Comparison of ENCODE assay signal across 8 cellular contexts in the genomic region with DNA sequence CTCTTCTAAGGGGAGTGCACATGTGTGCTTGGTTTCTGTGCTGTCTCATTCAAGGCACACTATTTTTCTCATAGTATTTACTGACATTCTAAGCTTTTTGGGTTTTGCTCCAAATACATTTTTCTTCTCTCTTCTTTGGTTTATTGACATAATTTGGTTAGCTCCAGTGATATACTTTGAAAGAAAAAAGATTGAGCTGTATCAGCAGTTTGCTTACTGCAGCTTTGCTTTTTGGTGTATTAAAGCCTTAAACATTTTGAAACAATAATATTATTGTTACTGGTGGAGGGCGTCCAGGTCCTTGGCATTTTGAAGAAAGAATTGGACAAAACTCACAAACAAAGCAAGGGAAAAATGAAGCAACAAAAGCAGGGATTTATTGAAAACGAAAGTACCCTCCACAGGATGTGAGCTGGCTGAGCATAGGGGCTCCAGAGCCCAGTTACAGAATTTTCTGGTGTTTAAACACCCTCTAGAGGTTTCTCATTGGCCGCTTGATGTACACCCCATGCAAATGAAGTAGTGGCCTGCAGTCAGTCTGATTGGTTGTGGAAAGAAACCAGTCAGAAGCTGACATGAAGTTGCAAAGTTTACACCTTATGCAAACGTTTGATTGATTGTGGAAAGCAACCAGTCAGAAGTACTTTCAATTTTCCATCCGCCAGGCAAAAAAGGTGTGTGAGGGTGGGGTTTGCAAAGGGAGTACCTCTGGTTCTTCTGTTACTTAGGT.
DNase-seq lines count a peak whose midpoint lies in the region; ATAC-seq and TF ChIP-seq lines count a peak whose summit lies in the region.

No MANE protein-coding gene starts in this region.

- H3K4me1 Mint-ChIP-seq in activated CD4-positive, alpha-beta T cell treated with anti-CD3 and anti-CD28 coated beads, Interleukin-2, amount 10 ng/mL, durations not matched to agents 7 days and 5 days, result peaks cover 9% of the 10 kb centered on the region
- H3K4me1 Mint-ChIP-seq in WTC11 (no peaks in the 10 kb centered on the region), nephron progenitor cell (no peaks in the 10 kb centered on the region)

- H3K9me3 Mint-ChIP-seq in activated CD4-positive, alpha-beta T cell treated with anti-CD3 and anti-CD28 coated beads, Interleukin-2, amount 10 ng/mL, durations not matched to agents 7 days and 5 days, result no peaks in the 10 kb centered on the region
- H3K9me3 Mint-ChIP-seq in WTC11, result peaks cover 14% of the 10 kb centered on the region
- peaks cover 19% of the 10 kb centered on the region for H3K9me3 Mint-ChIP-seq in nephron progenitor cell

- H3K4me3 Mint-ChIP-seq in activated CD4-positive, alpha-beta T cell treated with anti-CD3 and anti-CD28 coated beads, Interleukin-2, amount 10 ng/mL, durations not matched to agents 7 days and 5 days, result no peak overlapping the region
- H3K4me3 Mint-ChIP-seq in WTC11 (no peak overlapping the region), nephron progenitor cell (no peak overlapping the region)

- intact Hi-C loops in Right ventricle myocardium superior (cut with DNase I), result no loop called here

- peak; percentile 23 for DNase-seq in activated CD4-positive, alpha-beta T cell treated with anti-CD3 and anti-CD28 coated beads, Interleukin-2, amount 10 ng/mL, durations not matched to agents 7 days and 5 days
- no peak for DNase-seq in activated CD4-positive, alpha-beta T cell treated with anti-CD3 and anti-CD28 coated beads for 1 hour
- DNase-seq in WTC11 (ENCODE audit: low spot score), result no peak
- DNase-seq in Right ventricle myocardium superior, result no peak
- DNase-seq in smooth muscle cell of the brain vasculature (ENCODE audit: low read depth, low spot score), result peak; percentile 58
- DNase-seq in nephron progenitor cell, result no peak
- no peak for DNase-seq in stimulated activated CD4-positive, alpha-beta T cell treated with anti-CD3 and anti-CD28 coated beads, Interleukin-12 subunit alpha, Interleukin-12 subunit beta, amount 100 ng/mL, for 4 hours

- TF ChIP-seq CTCF in WTC11 (IDR thresholded peaks at IDR 0.05) (no peak), nephron progenitor cell (IDR thresholded peaks at IDR 0.05) (no peak)

- no peak overlapping the region for H3K27ac Mint-ChIP-seq in activated CD4-positive, alpha-beta T cell treated with anti-CD3 and anti-CD28 coated beads, Interleukin-2, amount 10 ng/mL, durations not matched to agents 7 days and 5 days
- H3K27ac Mint-ChIP-seq in WTC11 (no peak overlapping the region), nephron progenitor cell (no peak overlapping the region)

- CTCF ChIA-PET in activated CD4-positive, alpha-beta T cell treated with anti-CD3 and anti-CD28 coated beads, Interleukin-2, amount 10 ng/mL, durations not matched to agents 7 days and 5 days (lab: Charles Lee), result no interaction called here
- CTCF ChIA-PET in WTC11 (lab: Charles Lee), result interaction anchor here (0.6 kb wide), 1 partner anchor 507 kb away, joined by 3 read pairs; no protein-coding TSS in a partner anchor

- H3K27me3 Mint-ChIP-seq in activated CD4-positive, alpha-beta T cell treated with anti-CD3 and anti-CD28 coated beads, Interleukin-2, amount 10 ng/mL, durations not matched to agents 7 days and 5 days, result peaks cover 4% of the 10 kb centered on the region
- H3K27me3 Mint-ChIP-seq in WTC11 (ENCODE audit: low read depth) (no peaks in the 10 kb centered on the region), nephron progenitor cell (ENCODE audit: low read depth, poor library complexity) (no peaks in the 10 kb centered on the region)

- POLR2A ChIA-PET in activated CD4-positive, alpha-beta T cell treated with anti-CD3 and anti-CD28 coated beads, Interleukin-2, amount 10 ng/mL, durations not matched to agents 7 days and 5 days (lab: Charles Lee), result no interaction called here
- POLR2A ChIA-PET in WTC11 (lab: Charles Lee), result no interaction called here

- peak; percentile 84 for ATAC-seq in WTC11
- peak; percentile 34 for ATAC-seq in Right ventricle myocardium superior (ENCODE audit: poor library complexity)
- no peak for ATAC-seq in GM18498 (IDR thresholded peaks at IDR 0.05; ENCODE audit: unreplicated experiment)

- H3K36me3 Mint-ChIP-seq in activated CD4-positive, alpha-beta T cell treated with anti-CD3 and anti-CD28 coated beads, Interleukin-2, amount 10 ng/mL, durations not matched to agents 7 days and 5 days (ENCODE audit: low read depth), result no peaks in the 10 kb centered on the region
- H3K36me3 Mint-ChIP-seq in WTC11, result no peaks in the 10 kb centered on the region
- no peaks in the 10 kb centered on the region for H3K36me3 Mint-ChIP-seq in nephron progenitor cell (ENCODE audit: low read depth)

TF ChIP-seq in WTC11, 78 proteins besides CTCF, POLR2A, EP300 and RAD21 (continues in another document):
- no peak for TF ChIP-seq FOXP1 (CRISPR knock-in tag; IDR thresholded peaks at IDR 0.05; ENCODE audit: borderline replicate concordance)
- no peak for TF ChIP-seq ZBTB21 (CRISPR knock-in tag; IDR thresholded peaks at IDR 0.05; ENCODE audit: borderline replicate concordance)
- no peak for TF ChIP-seq ATF3 (CRISPR knock-in tag; conservative IDR thresholded peaks at IDR 0.05)
- TF ChIP-seq ZMAT4 (CRISPR knock-in tag; IDR thresholded peaks at IDR 0.05), result no peak
- no peak for TF ChIP-seq GTF2I (CRISPR knock-in tag; conservative IDR thresholded peaks at IDR 0.05)
- TF ChIP-seq NFE2L1 (CRISPR knock-in tag; IDR thresholded peaks at IDR 0.05), result no peak
- TF ChIP-seq HMGA2 (CRISPR knock-in tag; IDR thresholded peaks at IDR 0.05), result no peak
- TF ChIP-seq, protein P1, sequence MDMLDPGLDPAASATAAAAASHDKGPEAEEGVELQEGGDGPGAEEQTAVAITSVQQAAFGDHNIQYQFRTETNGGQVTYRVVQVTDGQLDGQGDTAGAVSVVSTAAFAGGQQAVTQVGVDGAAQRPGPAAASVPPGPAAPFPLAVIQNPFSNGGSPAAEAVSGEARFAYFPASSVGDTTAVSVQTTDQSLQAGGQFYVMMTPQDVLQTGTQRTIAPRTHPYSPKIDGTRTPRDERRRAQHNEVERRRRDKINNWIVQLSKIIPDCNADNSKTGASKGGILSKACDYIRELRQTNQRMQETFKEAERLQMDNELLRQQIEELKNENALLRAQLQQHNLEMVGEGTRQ (CRISPR knock-in tag; IDR thresholded peaks at IDR 0.05), result no peak
- no peak for TF ChIP-seq TEAD4 (CRISPR knock-in tag; IDR thresholded peaks at IDR 0.05)
- TF ChIP-seq ZSCAN18 (CRISPR knock-in tag; IDR thresholded peaks at IDR 0.05), result no peak
- no peak for TF ChIP-seq MAX (CRISPR knock-in tag; IDR thresholded peaks at IDR 0.05)
- TF ChIP-seq EMX1 (CRISPR knock-in tag; IDR thresholded peaks at IDR 0.05), result no peak
- no peak for TF ChIP-seq TCF7 (CRISPR knock-in tag; IDR thresholded peaks at IDR 0.05; ENCODE audit: low read depth)
- TF ChIP-seq NR2C2 (CRISPR knock-in tag; IDR thresholded peaks at IDR 0.05), result no peak
- TF ChIP-seq ZNF425 (CRISPR knock-in tag; conservative IDR thresholded peaks at IDR 0.05), result no peak
- TF ChIP-seq ETV6 (CRISPR knock-in tag; IDR thresholded peaks at IDR 0.05), result no peak
- no peak for TF ChIP-seq TP53 (CRISPR knock-in tag; IDR thresholded peaks at IDR 0.05)

Comparison
In these comparisons a context has a peak if more than half of its experiments do, and no peak if none do; other contexts are left out.
1. DNase-seq: peak in activated CD4-positive, alpha-beta T cell treated with anti-CD3 and anti-CD28 coated beads, Interleukin-2, amount 10 ng/mL, durations not matched to agents 7 days and 5 days (single experiment) and smooth muscle cell of the brain vasculature (single experiment); none in activated CD4-positive, alpha-beta T cell treated with anti-CD3 and anti-CD28 coated beads for 1 hour (single experiment), WTC11 (single experiment), Right ventricle myocardium superior (single experiment), nephron progenitor cell (single experiment) and stimulated activated CD4-positive, alpha-beta T cell treated with anti-CD3 and anti-CD28 coated beads, Interleukin-12 subunit alpha, Interleukin-12 subunit beta, amount 100 ng/mL, for 4 hours (single experiment).